ENCODE assay signal across 10 cellular contexts in genomic region chr6:168440520-168441433, GRCh38. TPM values are rescaled to one million over a fixed set of nuclear protein-coding genes. Genes with fewer than 3 reads are reported as not detected.
DNase-seq lines count a peak whose midpoint lies in the region; ATAC-seq and TF ChIP-seq lines count a peak whose summit lies in the region.
"Had no signal": no experiment of that assay in that cellular context is flagged by ENCODE, and none has a peak within 500 bp of the region (broad histone marks: within the 10 kb centered on the region; RNA-seq: fewer than 3 reads in every experiment).

A gene with protein sequence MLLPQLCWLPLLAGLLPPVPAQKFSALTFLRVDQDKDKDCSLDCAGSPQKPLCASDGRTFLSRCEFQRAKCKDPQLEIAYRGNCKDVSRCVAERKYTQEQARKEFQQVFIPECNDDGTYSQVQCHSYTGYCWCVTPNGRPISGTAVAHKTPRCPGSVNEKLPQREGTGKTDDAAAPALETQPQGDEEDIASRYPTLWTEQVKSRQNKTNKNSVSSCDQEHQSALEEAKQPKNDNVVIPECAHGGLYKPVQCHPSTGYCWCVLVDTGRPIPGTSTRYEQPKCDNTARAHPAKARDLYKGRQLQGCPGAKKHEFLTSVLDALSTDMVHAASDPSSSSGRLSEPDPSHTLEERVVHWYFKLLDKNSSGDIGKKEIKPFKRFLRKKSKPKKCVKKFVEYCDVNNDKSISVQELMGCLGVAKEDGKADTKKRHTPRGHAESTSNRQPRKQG (plus strand): TSS chr6:168441184. CDS start chr6:168441371, 187 bp downstream.

- H4K12ac ChIP-seq in trophoblast cell (ENCODE audit: low read depth, low read length): no peak within 1 kb of the TSS

- peaks cover 26% of the 10 kb centered on the region for H3K4me1 ChIP-seq in left ventricle myocardium inferior
- peaks cover 14 to 17% of the 10 kb centered on the region in 2 experiments for H3K4me1 ChIP-seq in trophoblast cell (ENCODE audit: control insufficient read depth in 1 of 2, insufficient read depth in 2 of 2, low read length in 2 of 2)

- no peak within 1 kb of the TSS for H3K9ac ChIP-seq in trophoblast cell (ENCODE audit: low read length)

- H3K4ac ChIP-seq in trophoblast cell (ENCODE audit: low read depth, low read length): no peak within 1 kb of the TSS

- H2AK5ac ChIP-seq in trophoblast cell (ENCODE audit: low read length): no peak within 1 kb of the TSS

- H2BK120ac ChIP-seq in trophoblast cell (ENCODE audit: insufficient read depth, low read length, poor library complexity): peak within 1 kb of the TSS; percentile 23

- peak within 1 kb of the TSS; percentile 39 for H2AFZ ChIP-seq in trophoblast cell (ENCODE audit: insufficient read depth, low read length, poor library complexity)

- no CpG with 5 or more reads among the region's 81 CpGs for WGBS in trophoblast cell (ENCODE audit: extremely low coverage, insufficient coverage, insufficient read length)

- H3K18ac ChIP-seq in trophoblast cell (ENCODE audit: low read length): no peak within 1 kb of the TSS

- H3K36me3 ChIP-seq in left ventricle myocardium inferior (no peaks in the 10 kb centered on the region), trophoblast cell (ENCODE audit: control insufficient read depth in 1 of 2, insufficient read depth in 2 of 2, low read length in 2 of 2) (no peaks in the 10 kb centered on the region)

- intact Hi-C loops in left ventricle myocardium inferior (cut with micrococcal nuclease): no loop called here

- peak within 1 kb of the TSS; percentile 72 for H3K4me3 ChIP-seq in left ventricle myocardium inferior
- H3K4me3 ChIP-seq in trophoblast cell (ENCODE audit: low read depth, low read length): peak within 1 kb of the TSS; percentile 75

- H3K23ac ChIP-seq in trophoblast cell (ENCODE audit: low read length): no peak within 1 kb of the TSS

- H3K79me2 ChIP-seq in trophoblast cell (ENCODE audit: control insufficient read depth, insufficient read depth, low read length, poor library complexity): no peaks in the 10 kb centered on the region

- TF ChIP-seq CTCF in C4-2B (conservative IDR thresholded peaks at IDR 0.05) (no peak), left ventricle myocardium inferior (IDR thresholded peaks at IDR 0.05; ENCODE audit: borderline replicate concordance) (peak; percentile 16)

- no peak within 1 kb of the TSS for H2BK12ac ChIP-seq in trophoblast cell (ENCODE audit: low read length)

- H3K27me3 ChIP-seq in left ventricle myocardium inferior (ENCODE audit: low read depth) (peaks cover 97% of the 10 kb centered on the region), trophoblast cell (ENCODE audit: insufficient read depth, low read length) (peaks cover 32% of the 10 kb centered on the region)

- H3K9me3 ChIP-seq in left ventricle myocardium inferior (replicated peaks): no peaks in the 10 kb centered on the region
- no peaks in the 10 kb centered on the region for H3K9me3 ChIP-seq in trophoblast cell (ENCODE audit: insufficient read depth, low read depth, low read length)

- H4K8ac ChIP-seq in trophoblast cell (ENCODE audit: low read depth, low read length): peak within 1 kb of the TSS; percentile 12

- no peak within 1 kb of the TSS for H2BK5ac ChIP-seq in trophoblast cell (ENCODE audit: low read depth, low read length, poor library complexity)

- H4K91ac ChIP-seq in trophoblast cell (ENCODE audit: low read depth, low read length): no peak within 1 kb of the TSS

- H3K4me2 ChIP-seq in trophoblast cell (ENCODE audit: low read length): peak within 1 kb of the TSS; percentile 97

- no peak for ATAC-seq in GM19452 (IDR thresholded peaks at IDR 0.05; ENCODE audit: unreplicated experiment)

- peak within 1 kb of the TSS; percentile 4 for H3K14ac ChIP-seq in trophoblast cell (ENCODE audit: low read length)

- H3K79me1 ChIP-seq in trophoblast cell (ENCODE audit: low read length): peaks cover 4% of the 10 kb centered on the region

- peak within 1 kb of the TSS; percentile 39 for H3K27ac ChIP-seq in C4-2B
- peak within 1 kb of the TSS; percentile 76 for H3K27ac ChIP-seq in left ventricle myocardium inferior (replicated peaks)
- no peak within 1 kb of the TSS for H3K27ac ChIP-seq in trophoblast cell (ENCODE audit: low read depth, low read length)

- peak; percentile 37 for DNase-seq in NCI-H510A (lab: John Stamatoyannopoulos, UW)
- peak; percentile 66 for DNase-seq in left ventricle myocardium inferior
- DNase-seq in trophoblast cell: no peak
- DNase-seq in NCI-H1930 (lab: John Stamatoyannopoulos, UW): no peak
- no peak for DNase-seq in SKM-1 (lab: John Stamatoyannopoulos, UW; ENCODE audit: unreplicated experiment)
- DNase-seq in activated CD4-positive, alpha-beta T cell treated with anti-CD3 and anti-CD28 coated beads for 4 hours: no peak
- DNase-seq: DMS79 treated with DMSO at 0.1 percent for 48 hours, IMR-90 had no signal

RNA-seq across cellular contexts. Expression of the gene that starts here (rescaled TPM):
- total RNA-seq in left ventricle myocardium inferior: 14.4 TPM
- 5.8 and 6.1 TPM in 2 replicates for polyA plus RNA-seq in trophoblast cell (2013)
- total RNA-seq: IMR-90 had no signal
- polyA plus RNA-seq: IMR-90 had no signal

Comparison
In these comparisons a context has a peak if more than half of its experiments do, and no peak if none do; other contexts are left out.
1. DNase-seq: peak in NCI-H510A (single experiment) and left ventricle myocardium inferior (single experiment); none in trophoblast cell (0 of 2), NCI-H1930 (0 of 2), SKM-1 (single experiment) and activated CD4-positive, alpha-beta T cell treated with anti-CD3 and anti-CD28 coated beads for 4 hours (0 of 2).